ENCODE assay signal across 16 cellular contexts in the genomic region with DNA sequence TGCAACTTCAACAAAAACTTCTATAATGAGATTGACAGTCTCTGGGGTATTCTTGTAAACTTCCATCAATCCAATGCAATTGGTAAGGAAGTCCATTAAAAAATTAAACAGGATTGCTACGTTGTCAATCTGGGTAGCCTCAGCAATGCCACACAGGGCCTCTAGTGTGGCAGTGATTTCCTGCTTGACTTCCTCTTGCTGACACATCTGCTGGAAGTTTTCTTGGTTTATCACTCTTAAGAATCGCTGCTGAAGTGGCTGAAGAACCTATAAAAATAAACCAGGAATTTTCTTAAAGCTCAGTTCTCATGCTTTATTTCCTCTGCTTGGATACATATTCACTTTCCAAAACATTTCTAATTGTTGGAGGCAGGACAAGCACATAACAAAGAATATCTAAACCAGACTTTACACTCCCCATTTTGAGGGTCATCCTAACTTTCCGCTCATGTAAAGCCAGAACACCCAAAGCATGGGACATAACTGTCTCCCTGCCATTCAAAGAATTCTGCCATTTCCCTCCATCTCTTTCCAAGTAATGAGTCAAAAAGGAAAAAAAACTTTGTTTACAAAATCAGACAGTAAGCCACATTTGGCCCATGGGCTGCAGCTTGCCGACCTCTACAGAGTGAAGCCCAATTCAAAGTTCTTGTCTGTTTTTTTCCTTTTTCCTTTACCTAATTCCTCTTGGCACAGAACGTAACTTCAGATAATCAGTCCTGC. TPM values are rescaled to one million over a fixed set of nuclear protein-coding genes. Genes with fewer than 3 reads are reported as not detected.
DNase-seq lines count a peak whose midpoint lies in the region; ATAC-seq and TF ChIP-seq lines count a peak whose summit lies in the region.
"Had no signal": no experiment of that assay in that cellular context is flagged by ENCODE, and none has a peak within 500 bp of the region (broad histone marks: within the 10 kb centered on the region; RNA-seq: fewer than 3 reads in every experiment).

No MANE protein-coding gene starts in this region.

- peaks cover 24 to 42% (median 30%) of the 10 kb centered on the region in 10 experiments for H3K4me1 ChIP-seq in BLaER1 treated with 17β-estradiol and CSF1 and Interleukin-3, amounts not matched to agents 10 nM and 100 nM
- H3K4me1 ChIP-seq: right lobe of liver had no signal

- in situ Hi-C loops in KBM-7 (cut with MboI; ENCODE audit: low pct_unique_long_range_greater_than_20kb, low sequenced_read_pairs) = no loop called here

- no peak overlapping the region for H3K4me3 ChIP-seq in BLaER1 treated with 17β-estradiol and CSF1 and Interleukin-3, amounts not matched to agents 10 nM and 100 nM
- H3K4me3 ChIP-seq: dorsolateral prefrontal cortex, heart right ventricle, right lobe of liver had no signal

- DNase-seq in KBM-7 (peak; percentile 49), chondrocyte (ENCODE audit: low spot score) (no peak), nephron progenitor cell (no peak), dedifferentiated amniotic fluid mesenchymal stem cell (ENCODE audit: extremely low spot score) (no peak), NCI-H187 treated with DMSO at 0.1 percent for 48 hours (lab: John Stamatoyannopoulos, UW) (no peak)
- DNase-seq: activated CD4-positive, alpha-beta T cell treated with anti-CD3 and anti-CD28 coated beads, Interleukin-2, amount 10 ng/mL, durations not matched to agents 24 days and 14 days; Calu3; dorsolateral prefrontal cortex; heart right ventricle; NCI-H345; right lobe of liver had no signal

- TF ChIP-seq CTCF in chondrocyte (IDR thresholded peaks at IDR 0.05) = no peak
- no peak for TF ChIP-seq CTCF in nephron progenitor cell (IDR thresholded peaks at IDR 0.05)

- H3K36me3 Mint-ChIP-seq in chondrocyte (ENCODE audit: low read depth) (peaks cover 12% of the 10 kb centered on the region), nephron progenitor cell (ENCODE audit: low read depth) (peaks cover 59% of the 10 kb centered on the region)

- peak overlapping the region; percentile 39 to 78 (median 58) for H3K4me2 ChIP-seq in BLaER1 treated with 17β-estradiol and CSF1 and Interleukin-3, amounts not matched to agents 10 nM and 100 nM

- no peaks in the 10 kb centered on the region for H3K9me3 Mint-ChIP-seq in chondrocyte (ENCODE audit: low read depth)
- H3K9me3 Mint-ChIP-seq in nephron progenitor cell = no peaks in the 10 kb centered on the region
- H3K9me3 Mint-ChIP-seq: activated CD4-positive, alpha-beta T cell treated with anti-CD3 and anti-CD28 coated beads, Interleukin-2, amount 10 ng/mL, durations not matched to agents 24 days and 14 days; mesothelial cell of epicardium had no signal

- peaks cover 57 to 97% (median 83%) of the 10 kb centered on the region in 11 experiments for H3K36me3 ChIP-seq in BLaER1 treated with 17β-estradiol and CSF1 and Interleukin-3, amounts not matched to agents 10 nM and 100 nM

- H4K20me1 ChIP-seq in BLaER1 treated with 17β-estradiol and CSF1 and Interleukin-3, amounts not matched to agents 10 nM and 100 nM = peaks cover 0 to under 1% (median 0%) of the 10 kb centered on the region in 11 experiments; a peak in 1 of 22 replicates

- ATAC-seq in GM18870 (IDR thresholded peaks at IDR 0.05; ENCODE audit: unreplicated experiment) = no peak
- ATAC-seq in GM19023 (IDR thresholded peaks at IDR 0.05; ENCODE audit: unreplicated experiment) = no peak
- ATAC-seq: HCT116, right lobe of liver had no signal

- no peaks in the 10 kb centered on the region for H3K27me3 ChIP-seq in BLaER1 treated with 17β-estradiol and CSF1 and Interleukin-3, amounts not matched to agents 10 nM and 100 nM
- H3K27me3 ChIP-seq: dorsolateral prefrontal cortex, heart right ventricle, right lobe of liver had no signal

- no peak overlapping the region for H3K9ac ChIP-seq in BLaER1 treated with 17β-estradiol and CSF1 and Interleukin-3, amounts not matched to agents 10 nM and 100 nM

- peaks cover 12% of the 10 kb centered on the region for H3K4me1 Mint-ChIP-seq in chondrocyte (ENCODE audit: low read depth)
- H3K4me1 Mint-ChIP-seq in nephron progenitor cell = no peaks in the 10 kb centered on the region
- H3K4me1 Mint-ChIP-seq: mesothelial cell of epicardium had no signal

- no peak overlapping the region for H3K4me3 Mint-ChIP-seq in chondrocyte (ENCODE audit: unreplicated experiment)
- H3K4me3 Mint-ChIP-seq in nephron progenitor cell = no peak overlapping the region
- H3K4me3 Mint-ChIP-seq: activated CD4-positive, alpha-beta T cell treated with anti-CD3 and anti-CD28 coated beads, Interleukin-2, amount 10 ng/mL, durations not matched to agents 24 days and 14 days; mesothelial cell of epicardium had no signal

- H3K27ac Mint-ChIP-seq in chondrocyte (ENCODE audit: unreplicated experiment) (peak overlapping the region; percentile 68), nephron progenitor cell (peak overlapping the region; percentile 54)
- H3K27ac Mint-ChIP-seq: activated CD4-positive, alpha-beta T cell treated with anti-CD3 and anti-CD28 coated beads, Interleukin-2, amount 10 ng/mL, durations not matched to agents 24 days and 14 days; mesothelial cell of epicardium had no signal

- H3K27ac ChIP-seq in BLaER1 treated with 17β-estradiol and CSF1 and Interleukin-3, amounts not matched to agents 10 nM and 100 nM = peak overlapping the region in 8 of 11 experiments; percentile 18 to 50 (median 32); a peak in 15 of 22 replicates
- H3K27ac ChIP-seq: dorsolateral prefrontal cortex, right lobe of liver had no signal

- H3K27me3 Mint-ChIP-seq in chondrocyte (ENCODE audit: low read depth) (no peaks in the 10 kb centered on the region), nephron progenitor cell (ENCODE audit: low read depth, poor library complexity) (peaks cover 5% of the 10 kb centered on the region)
- H3K27me3 Mint-ChIP-seq: activated CD4-positive, alpha-beta T cell treated with anti-CD3 and anti-CD28 coated beads, Interleukin-2, amount 10 ng/mL, durations not matched to agents 24 days and 14 days had no signal

- H3K9me3 ChIP-seq in BLaER1 treated with 17β-estradiol and CSF1 and Interleukin-3, amounts not matched to agents 10 nM and 100 nM (replicated peaks in 1 of 11) = no peaks in the 10 kb centered on the region
- H3K9me3 ChIP-seq: heart right ventricle, right lobe of liver had no signal

RNA-seq across cellular contexts. Expression of gene EEF1AKMT1, which starts 23.2 kb away (rescaled TPM):
- total RNA-seq in chondrocyte = 9.4 to 12.7 TPM (median 10.1 TPM) in 3 replicates
